ENCODE assay signal across 31 cellular contexts in the genomic region with DNA sequence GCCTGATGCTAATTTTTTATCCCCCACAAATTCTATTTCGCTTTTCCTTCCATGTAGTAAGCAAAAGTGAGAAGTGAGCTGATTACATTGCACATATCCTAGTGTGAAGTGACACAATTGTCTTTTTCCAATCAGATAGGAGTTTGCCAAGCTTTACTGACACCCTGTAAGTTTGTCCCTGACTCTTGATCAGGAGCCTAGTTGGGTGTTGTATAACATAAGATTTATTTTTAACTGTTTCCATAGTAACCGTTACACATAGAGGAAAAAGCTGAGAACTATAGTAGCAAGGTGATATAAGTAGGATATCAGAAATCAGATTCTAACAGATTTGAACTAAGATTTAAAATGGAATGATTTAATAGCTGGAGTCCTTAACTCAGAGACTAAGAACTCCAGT.
"Had no signal": no experiment of that assay in that cellular context is flagged by ENCODE, and none has a peak within 500 bp of the region (broad histone marks: within the 10 kb centered on the region; RNA-seq: fewer than 3 reads in every experiment).

No MANE protein-coding gene starts in this region.

- FAIRE-seq: colon, endometrium, endothelial cell of umbilical vein had no signal

- H3K27ac ChIP-seq: adrenal gland, ascending aorta, brain microvascular endothelial cell, epithelial cell of prostate, esophagus squamous epithelium, gastroesophageal sphincter had no signal

- H3K36me3 ChIP-seq: adrenal gland, brain microvascular endothelial cell had no signal

- ATAC-seq: activated CD4-positive, alpha-beta T cell treated with anti-CD3 and anti-CD28 coated beads for 36 hours; activated CD8-positive, alpha-beta memory T cell treated with anti-CD3 and anti-CD28 coated beads, Interleukin-2, amount 10 ng/mL, durations not matched to agents 7 days and 5 days; activated CD8-positive, alpha-beta T cell treated with anti-CD3 and anti-CD28 coated beads, Interleukin-2, amount 10 ng/mL, durations not matched to agents 7 days and 5 days; activated naive CD8-positive, alpha-beta T cell treated with anti-CD3 and anti-CD28 coated beads, Interleukin-2, amount 50 U/mL, for 24 hours; gastroesophageal sphincter; T-helper 17 cell had no signal

- H3K9me3 ChIP-seq: adrenal gland, ascending aorta, esophagus squamous epithelium, gastroesophageal sphincter had no signal

- H3K4me3 ChIP-seq: adrenal gland, ascending aorta, esophagus squamous epithelium, gastroesophageal sphincter had no signal

- DNase-seq: activated CD4-positive, alpha-beta memory T cell treated with anti-CD3 and anti-CD28 coated beads for 36 hours; activated CD4-positive, alpha-beta T cell treated with anti-CD3 and anti-CD28 coated beads for 36 hours; activated CD4-positive, alpha-beta T cell treated with anti-CD3 and anti-CD28 coated beads, Interleukin-2, amount 10 ng/mL, durations not matched to agents 24 days and 14 days; activated CD4-positive, CD25-positive, alpha-beta regulatory T cell; activated CD4-positive, CD25-positive, alpha-beta regulatory T cell treated with anti-CD3 and anti-CD28 coated beads, Interleukin-2, amount 50 U/mL, for 72 hours; activated CD8-positive, alpha-beta memory T cell treated with anti-CD3 and anti-CD28 coated beads, Interleukin-2, amount 10 ng/mL, durations not matched to agents 7 days and 5 days; activated CD8-positive, alpha-beta memory T cell treated with anti-CD3 and anti-CD28 coated beads, Interleukin-2, amount 50 U/mL, for 4 hours; activated CD8-positive, alpha-beta T cell treated with anti-CD3 and anti-CD28 coated beads, Interleukin-2, amount 10 ng/mL, durations not matched to agents 7 days and 5 days; activated effector memory CD4-positive, alpha-beta T cell treated with anti-CD3 and anti-CD28 coated beads, Interleukin-2, amount 50 U/mL, for 16 hours; activated naive CD4-positive, alpha-beta T cell treated with anti-CD3 and anti-CD28 coated beads for 36 hours; activated naive CD8-positive, alpha-beta T cell treated with anti-CD3 and anti-CD28 coated beads for 36 hours; activated naive CD8-positive, alpha-beta T cell treated with anti-CD3 and anti-CD28 coated beads, Interleukin-2, amount 50 U/mL, for 24 hours; activated T-cell treated with anti-CD3 and anti-CD28 coated beads, Interleukin-2, amount 50 U/mL, for 1 hour; activated T-cell treated with anti-CD3 and anti-CD28 coated beads, Interleukin-2, amount 50 U/mL, for 48 hours; adrenal gland; amygdala; brain microvascular endothelial cell; cortex of kidney; dermis blood vessel endothelial cell; effector CD8-positive, alpha-beta T cell; esophagus squamous epithelium; foreskin melanocyte; T-helper 1 cell; T-helper 17 cell; T1000 had no signal

- H3K4me1 ChIP-seq: adrenal gland, ascending aorta, esophagus squamous epithelium, gastroesophageal sphincter had no signal

- H3K27me3 ChIP-seq: adrenal gland, ascending aorta, brain microvascular endothelial cell, esophagus squamous epithelium, gastroesophageal sphincter had no signal
